In the genomic region with DNA sequence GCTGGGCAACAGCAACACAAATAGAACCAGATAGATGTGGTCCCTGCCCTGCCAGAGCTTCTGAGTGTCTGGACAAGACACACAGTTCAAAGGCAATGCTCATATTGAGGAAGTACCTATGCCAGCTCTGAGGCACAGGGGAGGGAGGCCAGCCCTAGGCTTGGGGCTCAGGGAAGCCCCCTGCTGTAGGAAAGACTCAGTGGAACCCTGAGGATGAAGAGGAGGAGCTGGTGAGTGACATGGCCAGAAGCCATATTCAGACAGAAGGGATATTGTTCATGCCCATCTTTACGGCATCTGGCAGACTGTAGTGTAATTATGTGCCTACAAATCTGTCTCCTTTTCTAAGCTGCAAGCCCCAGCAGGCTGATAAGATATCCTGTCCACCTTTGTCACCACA, we compare ENCODE assay signal across 24 cellular contexts. TPM values are rescaled to one million over a fixed set of nuclear protein-coding genes. Genes with fewer than 3 reads are reported as not detected.
A peak's percentile ranks its signal among the peaks of the same experiment; 100 is the strongest.
DNase-seq lines count a peak whose midpoint lies in the region; ATAC-seq, FAIRE-seq and TF ChIP-seq lines count a peak whose summit lies in the region.
"Had no signal": no experiment of that assay in that cellular context is flagged by ENCODE, and none has a peak within 500 bp of the region (broad histone marks: within the 10 kb centered on the region; RNA-seq: fewer than 3 reads in every experiment).

No MANE protein-coding gene starts in this region.

- no peak for FAIRE-seq in RCC 7860 (lab: Jason Lieb, UNC)

- H3K36me3 Mint-ChIP-seq in natural killer cell treated with Interleukin-12 subunit alpha and Interleukin-12 subunit beta and Interleukin-15 and Interleukin-18, amount 100 ng/mL, for 72 hours = no peaks in the 10 kb centered on the region
- H3K36me3 Mint-ChIP-seq in natural killer cell = no peaks in the 10 kb centered on the region

- DNase-seq in natural killer cell treated with Interleukin-12 subunit alpha and Interleukin-12 subunit beta and Interleukin-15 and Interleukin-18, amount 100 ng/mL, for 72 hours (ENCODE audit: low spot score) = peak; percentile 51
- DNase-seq in natural killer cell = no peak
- peak; percentile 41 for DNase-seq in NCI-H2196 (lab: John Stamatoyannopoulos, UW; ENCODE audit: unreplicated experiment)
- DNase-seq in RCC 7860 (ENCODE audit: low spot score) = no peak
- DNase-seq in cerebellum (ENCODE audit: low spot score) = no peak
- no peak for DNase-seq in C1 segment of cervical spinal cord (lab: John Stamatoyannopoulos, UW)
- DNase-seq: activated CD4-positive, CD25-positive, alpha-beta regulatory T cell treated with anti-CD3 and anti-CD28 coated beads, Interleukin-2, amount 50 U/mL, for 72 hours; activated gamma-delta T cell; activated naive CD8-positive, alpha-beta T cell treated with anti-CD3 and anti-CD28 coated beads, Interleukin-2, amount 50 U/mL, for 24 hours; activated T-cell treated with anti-CD3 and anti-CD28 coated beads, Interleukin-2, amount 50 U/mL, for 1 hour; body of pancreas; effector CD8-positive, alpha-beta T cell; KG1; NCI-H1048; NCI-H2081 treated with DMSO at 0.1 percent for 48 hours; NCI-H510A treated with DMSO at 0.1 percent for 48 hours; stimulated activated CD8-positive, alpha-beta memory T cell treated with anti-CD3 and anti-CD28 coated beads, Interleukin-4, amount 100 ng/mL, for 48 hours; stomach; T-helper 9 cell; tibial artery had no signal

- peaks cover 19 to 30% of the 10 kb centered on the region in 2 donors for H3K27me3 Mint-ChIP-seq in natural killer cell treated with Interleukin-12 subunit alpha and Interleukin-12 subunit beta and Interleukin-15 and Interleukin-18, amount 100 ng/mL, for 72 hours
- H3K27me3 Mint-ChIP-seq in natural killer cell (ENCODE audit: low read depth in 2 of 2) = peaks cover 25 to 33% of the 10 kb centered on the region in 2 donors

- H3K4me1 Mint-ChIP-seq in natural killer cell treated with Interleukin-12 subunit alpha and Interleukin-12 subunit beta and Interleukin-15 and Interleukin-18, amount 100 ng/mL, for 72 hours (ENCODE audit: low read depth in 2 of 2) = peaks cover 15 to 18% of the 10 kb centered on the region in 2 donors
- peaks cover 15 to 21% of the 10 kb centered on the region in 2 donors for H3K4me1 Mint-ChIP-seq in natural killer cell

- no peak overlapping the region for H3K4me3 Mint-ChIP-seq in natural killer cell treated with Interleukin-12 subunit alpha and Interleukin-12 subunit beta and Interleukin-15 and Interleukin-18, amount 100 ng/mL, for 72 hours
- no peak overlapping the region for H3K4me3 Mint-ChIP-seq in natural killer cell
- H3K4me3 Mint-ChIP-seq: activated naive CD8-positive, alpha-beta T cell treated with anti-CD3 and anti-CD28 coated beads, Interleukin-2, amount 50 U/mL, for 24 hours had no signal

- no peak overlapping the region for H3K27ac Mint-ChIP-seq in natural killer cell treated with Interleukin-12 subunit alpha and Interleukin-12 subunit beta and Interleukin-15 and Interleukin-18, amount 100 ng/mL, for 72 hours
- no peak overlapping the region for H3K27ac Mint-ChIP-seq in natural killer cell
- H3K27ac Mint-ChIP-seq: activated naive CD8-positive, alpha-beta T cell treated with anti-CD3 and anti-CD28 coated beads, Interleukin-2, amount 50 U/mL, for 24 hours had no signal

- TF ChIP-seq CTCF in natural killer cell (IDR thresholded peaks at IDR 0.05) = no peak
- no peak for TF ChIP-seq CTCF in VCaP (conservative IDR thresholded peaks at IDR 0.05)

- ATAC-seq in natural killer cell treated with Interleukin-12 subunit alpha and Interleukin-12 subunit beta and Interleukin-15 and Interleukin-18, amount 100 ng/mL, for 72 hours = no peak
- ATAC-seq in natural killer cell (no peak), GM19395 (IDR thresholded peaks at IDR 0.05; ENCODE audit: unreplicated experiment) (no peak)
- ATAC-seq: activated naive CD8-positive, alpha-beta T cell treated with anti-CD3 and anti-CD28 coated beads, Interleukin-2, amount 50 U/mL, for 24 hours; body of pancreas; Right ventricle myocardium inferior had no signal

- peak overlapping the region; percentile 23; the same call in 1 of the 2 replicates for H3K27ac ChIP-seq in VCaP
- H3K27ac ChIP-seq: body of pancreas, tibial artery had no signal

- H3K9me3 Mint-ChIP-seq in natural killer cell treated with Interleukin-12 subunit alpha and Interleukin-12 subunit beta and Interleukin-15 and Interleukin-18, amount 100 ng/mL, for 72 hours = no peaks in the 10 kb centered on the region
- H3K9me3 Mint-ChIP-seq in natural killer cell = no peaks in the 10 kb centered on the region
- H3K9me3 Mint-ChIP-seq: activated naive CD8-positive, alpha-beta T cell treated with anti-CD3 and anti-CD28 coated beads, Interleukin-2, amount 50 U/mL, for 24 hours had no signal

- intact Hi-C loops in natural killer cell (cut with micrococcal nuclease) = no loop called here

RNA-seq across cellular contexts. Expression of gene SIGLEC15, which starts 8.8 kb away (rescaled TPM):
- total RNA-seq in natural killer cell treated with Interleukin-12 subunit alpha and Interleukin-12 subunit beta and Interleukin-15 and Interleukin-18, amount 100 ng/mL, for 72 hours = not detected
- total RNA-seq in natural killer cell = not detected
- 0.18 TPM for total RNA-seq in cerebellum
- total RNA-seq: G401, Right ventricle myocardium inferior had no signal

Comparison
In these comparisons a context has a peak if more than half of its experiments do, and no peak if none do; other contexts are left out.
1. DNase-seq: peak in natural killer cell treated with Interleukin-12 subunit alpha and Interleukin-12 subunit beta and Interleukin-15 and Interleukin-18, amount 100 ng/mL, for 72 hours (single experiment) and NCI-H2196 (single experiment); none in natural killer cell (single experiment), RCC 7860 (single experiment), cerebellum (single experiment) and C1 segment of cervical spinal cord (0 of 14).